Comparison of ENCODE assay signal across 21 cellular contexts in genomic region chr10:24544776-24545175, GRCh38.
"Had no signal": no experiment of that assay in that cellular context is flagged by ENCODE, and none has a peak within 500 bp of the region (broad histone marks: within the 10 kb centered on the region; RNA-seq: fewer than 3 reads in every experiment).

No MANE protein-coding gene starts in this region.

- H3K4me1 ChIP-seq: SJSA1 had no signal

- FAIRE-seq: RCC 7860 had no signal

- H3K27me3 ChIP-seq: SJSA1 had no signal

- DNase-seq: Karpas-422, KG1, MM.1S, NCI-H1092 treated with DMSO at 0.1 percent for 48 hours, NCI-H1436, NCI-H187, NCI-H2029, NCI-H2081 treated with DMSO at 0.1 percent for 48 hours, NCI-H2171, NCI-H226, NCI-H446, NCI-H510A, NCI-H524 treated with DMSO at 0.1 percent for 48 hours, NCI-H69, NCI-H774, Right ventricle myocardium superior, RPMI8226, SIG-M5 had no signal

- H3K27ac ChIP-seq: SJSA1, SK-N-MC had no signal

- H3K4me3 ChIP-seq: SJSA1, SK-N-MC had no signal

- H3K9me3 ChIP-seq: SJSA1 had no signal
